Comparison of ENCODE assay signal across 33 cellular contexts in genomic region chr17:21134559-21134958, GRCh38.
"Had no signal": no experiment of that assay in that cellular context is flagged by ENCODE, and none has a peak within 500 bp of the region (broad histone marks: within the 10 kb centered on the region; RNA-seq: fewer than 3 reads in every experiment).

No MANE protein-coding gene starts in this region.

- FAIRE-seq: frontal cortex, TTC549 had no signal

- H3K27me3 Mint-ChIP-seq: activated CD4-positive, alpha-beta T cell treated with anti-CD3 and anti-CD28 coated beads, Interleukin-2, amount 10 ng/mL, durations not matched to agents 7 days and 5 days; activated CD8-positive, alpha-beta T cell treated with anti-CD3 and anti-CD28 coated beads for 36 hours; activated naive CD4-positive, alpha-beta T cell treated with anti-CD3 and anti-CD28 coated beads, Interleukin-2, amount 50 U/mL, for 24 hours; activated naive CD8-positive, alpha-beta T cell treated with anti-CD3 and anti-CD28 coated beads for 36 hours; activated naive CD8-positive, alpha-beta T cell treated with anti-CD3 and anti-CD28 coated beads, Interleukin-2, amount 50 U/mL, for 24 hours; brain had no signal

- H3K27ac Mint-ChIP-seq: activated CD4-positive, alpha-beta T cell treated with anti-CD3 and anti-CD28 coated beads, Interleukin-2, amount 10 ng/mL, durations not matched to agents 7 days and 5 days; activated CD8-positive, alpha-beta T cell treated with anti-CD3 and anti-CD28 coated beads for 36 hours; activated naive CD4-positive, alpha-beta T cell treated with anti-CD3 and anti-CD28 coated beads for 36 hours; activated naive CD4-positive, alpha-beta T cell treated with anti-CD3 and anti-CD28 coated beads, Interleukin-2, amount 50 U/mL, for 24 hours; activated naive CD8-positive, alpha-beta T cell treated with anti-CD3 and anti-CD28 coated beads for 36 hours; activated naive CD8-positive, alpha-beta T cell treated with anti-CD3 and anti-CD28 coated beads, Interleukin-2, amount 50 U/mL, for 24 hours; activated T-helper 1 cell treated with anti-CD3 and anti-CD28 coated beads, Interleukin-12 subunit alpha, Interleukin-12 subunit beta, Interleukin-2, Interleukin-4 antibody, amounts not matched to agents 30 ng/mL and 10 ng/mL and 1 ng/mL, durations not matched to agents 14 hours and 24 hours and 36 hours; activated T-helper 2 cell treated with anti-CD3 and anti-CD28 coated beads, Interferon-gamma antibody, Interleukin-2, Interleukin-4, amounts not matched to agents 10 μg/mL and 5 μg/mL and 100 μg/mL, durations not matched to agents 14 hours and 24 hours and 36 hours; brain; WTC11 had no signal

- H3K27ac ChIP-seq: adrenal gland, breast epithelium, cardiac muscle cell, colonic mucosa, VCaP had no signal

- H3K4me3 Mint-ChIP-seq: activated CD4-positive, alpha-beta T cell treated with anti-CD3 and anti-CD28 coated beads, Interleukin-2, amount 10 ng/mL, durations not matched to agents 7 days and 5 days; activated CD8-positive, alpha-beta T cell treated with anti-CD3 and anti-CD28 coated beads for 36 hours; activated naive CD4-positive, alpha-beta T cell treated with anti-CD3 and anti-CD28 coated beads for 36 hours; activated naive CD4-positive, alpha-beta T cell treated with anti-CD3 and anti-CD28 coated beads, Interleukin-2, amount 50 U/mL, for 24 hours; activated naive CD8-positive, alpha-beta T cell treated with anti-CD3 and anti-CD28 coated beads for 36 hours; activated naive CD8-positive, alpha-beta T cell treated with anti-CD3 and anti-CD28 coated beads, Interleukin-2, amount 50 U/mL, for 24 hours; activated T-helper 1 cell treated with anti-CD3 and anti-CD28 coated beads, Interleukin-12 subunit alpha, Interleukin-12 subunit beta, Interleukin-2, Interleukin-4 antibody, amounts not matched to agents 30 ng/mL and 10 ng/mL and 1 ng/mL, durations not matched to agents 14 hours and 24 hours and 36 hours; brain; WTC11 had no signal

- H3K36me3 ChIP-seq: adrenal gland, breast epithelium, cardiac muscle cell, colonic mucosa had no signal

- H3K9me3 ChIP-seq: adrenal gland, colonic mucosa had no signal

- ATAC-seq: activated CD8-positive, alpha-beta T cell treated with anti-CD3 and anti-CD28 coated beads for 36 hours; activated naive CD8-positive, alpha-beta T cell treated with anti-CD3 and anti-CD28 coated beads, Interleukin-2, amount 50 U/mL, for 24 hours; esophagus mucosa; WTC11 had no signal

- H3K4me3 ChIP-seq: adrenal gland, breast epithelium, cardiac muscle cell, colonic mucosa had no signal

- H3K4me1 ChIP-seq: breast epithelium, colonic mucosa had no signal

- H3K4me1 Mint-ChIP-seq: brain had no signal

- DNase-seq: activated CD4-positive, alpha-beta T cell treated with anti-CD3 and anti-CD28 coated beads for 1 hour; activated CD4-positive, alpha-beta T cell treated with anti-CD3 and anti-CD28 coated beads for 4 hours; activated CD4-positive, alpha-beta T cell treated with anti-CD3 and anti-CD28 coated beads, Interleukin-2, amount 10 ng/mL, durations not matched to agents 7 days and 5 days; activated CD4-positive, alpha-beta T cell treated with anti-CD3 and anti-CD28 coated beads, Interleukin-2, amount 50 U/mL, for 4 hours; activated CD8-positive, alpha-beta memory T cell treated with anti-CD3 and anti-CD28 coated beads for 24 hours; activated CD8-positive, alpha-beta T cell treated with anti-CD3 and anti-CD28 coated beads for 36 hours; activated effector memory CD4-positive, alpha-beta T cell treated with anti-CD3 and anti-CD28 coated beads, Interleukin-2, amount 50 U/mL, for 16 hours; activated naive CD4-positive, alpha-beta T cell treated with anti-CD3 and anti-CD28 coated beads for 36 hours; activated naive CD8-positive, alpha-beta T cell treated with anti-CD3 and anti-CD28 coated beads for 36 hours; activated naive CD8-positive, alpha-beta T cell treated with anti-CD3 and anti-CD28 coated beads, Interleukin-2, amount 50 U/mL, for 24 hours; activated T-cell treated with anti-CD3 and anti-CD28 coated beads, Interleukin-2, amount 50 U/mL, for 1 hour; activated T-cell treated with anti-CD3 and anti-CD28 coated beads, Interleukin-2, amount 50 U/mL, for 48 hours; adrenal gland; amygdala; aorta; central memory CD4-positive, alpha-beta T cell; cerebellar nuclear complex; colonic mucosa; effector CD8-positive, alpha-beta T cell; foreskin fibroblast; head of caudate nucleus; T-helper 2 cell had no signal

- H3K27me3 ChIP-seq: adrenal gland, breast epithelium, cardiac muscle cell, colonic mucosa had no signal
